In genomic region chr17:58513391-58513912, GRCh38 we compare ENCODE assay signal across 1 cellular context.
TF ChIP-seq lines count a peak whose summit lies in the region.

No MANE protein-coding gene starts in this region.

TF ChIP-seq in H1, 55 proteins besides CTCF, POLR2A, EP300 and RAD21:
- TF ChIP-seq CHD7 (IDR thresholded peaks at IDR 0.05; ENCODE audit: insufficient replicate concordance, low read length) (no peak), BACH1 (IDR thresholded peaks at IDR 0.05; ENCODE audit: low read length) (peak; percentile 52; the same call in 1 of the 2 replicates), SIN3A (conservative IDR thresholded peaks at IDR 0.05 in 1 of 2, IDR thresholded peaks at IDR 0.05 in 1 of 2; ENCODE audit: low read depth in 1 of 2, low read length in 2 of 2) (peak in 1 of 2 experiments; percentile 60; a peak in 1 of 4 replicates), KDM1A (IDR thresholded peaks at IDR 0.05; ENCODE audit: borderline replicate concordance, low read length) (no peak)
